ENCODE assay signal across 8 cellular contexts in genomic region chr13:107205318-107206112, GRCh38.
A peak's percentile ranks its signal among the peaks of the same experiment; 100 is the strongest.
DNase-seq lines count a peak whose midpoint lies in the region; ATAC-seq, FAIRE-seq and TF ChIP-seq lines count a peak whose summit lies in the region.

No MANE protein-coding gene starts in this region.

- ATAC-seq in CD4-positive, CD25-positive, alpha-beta regulatory T cell (ENCODE audit: low read depth in 2 of 2): peak in 1 of 2 donors; percentile 57
- ATAC-seq in GM19035 (IDR thresholded peaks at IDR 0.05; ENCODE audit: unreplicated experiment): peak; percentile 95
- ATAC-seq in HG03135 (IDR thresholded peaks at IDR 0.05; ENCODE audit: unreplicated experiment): peak; percentile 98

- H2BK12ac ChIP-seq in H1 (ENCODE audit: low read depth, low read length): no peak overlapping the region

- no peak overlapping the region for H2AFZ ChIP-seq in H1 (ENCODE audit: low read length)

- H2BK15ac ChIP-seq in H1 (ENCODE audit: low read length): no peak overlapping the region

- CTCF ChIA-PET in activated CD4-positive, alpha-beta memory T cell treated with anti-CD3 and anti-CD28 coated beads for 36 hours (lab: Charles Lee): interaction anchor here (0.9 to 1.5 kb wide), 4 partner anchors 11 to 950 kb away, joined by 3 to 8 read pairs (median 6); no protein-coding TSS in a partner anchor
- CTCF ChIA-PET in H1 (lab: Charles Lee; ENCODE audit: partially characterized antibody): interaction anchor here (0.6 to 1.5 kb wide), 20 partner anchors 10 to 947 kb away, joined by 3 to 7 read pairs (median 3); no protein-coding TSS in a partner anchor

- no peak overlapping the region for H3K9ac ChIP-seq in H1 (replicated peaks in 1 of 4; ENCODE audit: extremely low read depth in 1 of 4, low read depth in 3 of 4, low read length in 3 of 4)

- 40% methylated on average over 16 of the region's 16 CpGs; no CpG with 5 or more reads in 1 of the 2 experiments for WGBS in H1 (ENCODE audit: extremely low coverage in 1 of 2, insufficient coverage in 1 of 2, insufficient read length in 1 of 2, insufficient replicate concordance in 2 of 2, low coverage in 1 of 2, low lambda C conversion rate in 2 of 2, missing lambda C conversion rate in 1 of 2), 2 experiments

- H3K27ac ChIP-seq in CD4-positive, CD25-positive, alpha-beta regulatory T cell (ENCODE audit: insufficient read depth, low read length, poor library complexity, severe bottlenecking): no peak overlapping the region
- no peak overlapping the region for H3K27ac ChIP-seq in H1 (ENCODE audit: low read depth, low read length)

- no peak overlapping the region for H3K4ac ChIP-seq in H1 (replicated peaks; ENCODE audit: insufficient read length, low read depth, low read length)

- peak; percentile 12 to 48 (median 33) for DNase-seq in CD4-positive, CD25-positive, alpha-beta regulatory T cell
- DNase-seq in NCI-H2227 (lab: John Stamatoyannopoulos, UW; ENCODE audit: unreplicated experiment) (peak; percentile 68), H1 (ENCODE audit: low read depth in 1 of 2, low spot score in 2 of 2) (peak; percentile 10 to 88), middle frontal gyrus (ENCODE audit: extremely low spot score, low spot score) (peak; percentile 54)
- peak; percentile 67 for DNase-seq in activated CD4-positive, alpha-beta memory T cell treated with anti-CD3 and anti-CD28 coated beads for 36 hours
- DNase-seq in stimulated activated CD8-positive, alpha-beta memory T cell treated with anti-CD3 and anti-CD28 coated beads, Interleukin-7, amount 100 ng/mL, for 24 hours (ENCODE audit: low read depth): peak; percentile 6

- no peak overlapping the region for H4K5ac ChIP-seq in H1 (ENCODE audit: insufficient read length, low read depth, low read length)

- H3K14ac ChIP-seq in H1 (ENCODE audit: insufficient read length): no peak overlapping the region

- no peaks in the 10 kb centered on the region for H3K9me3 ChIP-seq in CD4-positive, CD25-positive, alpha-beta regulatory T cell (ENCODE audit: control insufficient read depth in 2 of 2, low read length in 2 of 2)
- H3K9me3 ChIP-seq in H1 (ENCODE audit: insufficient read depth in 2 of 2, low read depth in 1 of 2, low read length in 1 of 2): no peaks in the 10 kb centered on the region

- H3K79me2 ChIP-seq in H1 (ENCODE audit: control insufficient read depth in 1 of 2, insufficient read depth in 2 of 2, low read length in 2 of 2): no peaks in the 10 kb centered on the region

- peaks cover 0 to 4% (median 0%) of the 10 kb centered on the region in 7 donors for H3K9me3 Mint-ChIP-seq in CD4-positive, CD25-positive, alpha-beta regulatory T cell
- no peaks in the 10 kb centered on the region for H3K9me3 Mint-ChIP-seq in activated CD4-positive, alpha-beta memory T cell treated with anti-CD3 and anti-CD28 coated beads for 36 hours

- no peak overlapping the region for H3K4me3 ChIP-seq in CD4-positive, CD25-positive, alpha-beta regulatory T cell (ENCODE audit: low read depth, low read length)
- no peak overlapping the region for H3K4me3 ChIP-seq in H1 (ENCODE audit: extremely low read depth in 1 of 4, insufficient read depth in 2 of 4, low read depth in 3 of 4, low read length in 4 of 4)

- POLR2A ChIA-PET in activated CD4-positive, alpha-beta memory T cell treated with anti-CD3 and anti-CD28 coated beads for 36 hours (lab: Charles Lee): no interaction called here
- POLR2A ChIA-PET in H1 (lab: Charles Lee; ENCODE audit: partially characterized antibody): interaction anchor here (0.6 kb wide), 1 partner anchor 178 kb away, joined by 3 read pairs; no protein-coding TSS in a partner anchor

- H3K36me3 ChIP-seq in CD4-positive, CD25-positive, alpha-beta regulatory T cell (ENCODE audit: control insufficient read depth, insufficient read depth, low read length): no peaks in the 10 kb centered on the region
- H3K36me3 ChIP-seq in H1 (ENCODE audit: control insufficient read depth in 2 of 4, insufficient read depth in 4 of 4, low read length in 3 of 4): no peaks in the 10 kb centered on the region

- TF ChIP-seq EP300 in H1 (IDR thresholded peaks at IDR 0.05; ENCODE audit: borderline replicate concordance in 1 of 2, low read depth in 2 of 2, low read length in 2 of 2): no peak

- H2BK120ac ChIP-seq in H1 (replicated peaks; ENCODE audit: low read depth, low read length): no peak overlapping the region

- TF ChIP-seq RAD21 in H1 (IDR thresholded peaks at IDR 0.05 in 1 of 2, conservative IDR thresholded peaks at IDR 0.05 in 1 of 2; ENCODE audit: low read depth in 2 of 2, low read length in 2 of 2): peak; percentile 90 to 92

- no peak overlapping the region for H3K23ac ChIP-seq in H1 (ENCODE audit: insufficient read length)

- H3K4me1 Mint-ChIP-seq in CD4-positive, CD25-positive, alpha-beta regulatory T cell: peaks cover 0 to 2% (median 0%) of the 10 kb centered on the region in 4 donors
- H3K4me1 Mint-ChIP-seq in activated CD4-positive, alpha-beta memory T cell treated with anti-CD3 and anti-CD28 coated beads for 36 hours (ENCODE audit: low read depth): no peaks in the 10 kb centered on the region

- peak; percentile 60 for FAIRE-seq in H1 (lab: Jason Lieb, UNC)

- H3K27me3 Mint-ChIP-seq in CD4-positive, CD25-positive, alpha-beta regulatory T cell: no peaks in the 10 kb centered on the region
- no peaks in the 10 kb centered on the region for H3K27me3 Mint-ChIP-seq in activated CD4-positive, alpha-beta memory T cell treated with anti-CD3 and anti-CD28 coated beads for 36 hours

- no peak overlapping the region for H4K8ac ChIP-seq in H1 (ENCODE audit: extremely low read depth, insufficient read depth, low read length)

- no peak overlapping the region for H3K27ac Mint-ChIP-seq in CD4-positive, CD25-positive, alpha-beta regulatory T cell
- H3K27ac Mint-ChIP-seq in activated CD4-positive, alpha-beta memory T cell treated with anti-CD3 and anti-CD28 coated beads for 36 hours: no peak overlapping the region

- H2BK20ac ChIP-seq in H1 (ENCODE audit: low read length): no peak overlapping the region

- H3K79me1 ChIP-seq in H1 (ENCODE audit: low read depth, low read length): no peaks in the 10 kb centered on the region

- intact Hi-C loops in activated CD4-positive, alpha-beta memory T cell treated with anti-CD3 and anti-CD28 coated beads for 36 hours (cut with micrococcal nuclease): no loop called here

- H3K4me2 ChIP-seq in H1 (ENCODE audit: insufficient read depth in 1 of 2, low read depth in 2 of 2, low read length in 2 of 2): no peak overlapping the region

- no peak overlapping the region for H3K56ac ChIP-seq in H1 (replicated peaks; ENCODE audit: insufficient read length, low read depth, low read length)

- no peak for TF ChIP-seq POLR2A in H1 (IDR thresholded peaks at IDR 0.05; ENCODE audit: control extremely low read depth in 1 of 2, low read depth in 2 of 2, low read length in 2 of 2)

- H3K23me2 ChIP-seq in H1 (ENCODE audit: low read depth, low read length): no peaks in the 10 kb centered on the region

- H3K27me3 ChIP-seq in CD4-positive, CD25-positive, alpha-beta regulatory T cell (ENCODE audit: control insufficient read depth, insufficient read depth, low read length): no peaks in the 10 kb centered on the region
- no peaks in the 10 kb centered on the region for H3K27me3 ChIP-seq in H1 (replicated peaks in 1 of 4; ENCODE audit: control insufficient read depth in 3 of 4, extremely low read depth in 1 of 4, insufficient read depth in 3 of 4, low read length in 3 of 4)

- H3K4me3 Mint-ChIP-seq in CD4-positive, CD25-positive, alpha-beta regulatory T cell: no peak overlapping the region
- no peak overlapping the region for H3K4me3 Mint-ChIP-seq in activated CD4-positive, alpha-beta memory T cell treated with anti-CD3 and anti-CD28 coated beads for 36 hours

- H2BK5ac ChIP-seq in H1 (ENCODE audit: low read depth, low read length): no peak overlapping the region

- H3K18ac ChIP-seq in H1 (ENCODE audit: extremely low read depth, low read length): no peak overlapping the region

- TF ChIP-seq CTCF in H1 (IDR thresholded peaks at IDR 0.05; ENCODE audit: control extremely low read depth in 1 of 3, insufficient read depth in 1 of 3, low read depth in 1 of 3, low read length in 3 of 3): peak; percentile 86 to 95 (median 87)

- H2AK5ac ChIP-seq in H1 (ENCODE audit: low read depth, low read length): no peak overlapping the region

- H4K91ac ChIP-seq in H1 (replicated peaks; ENCODE audit: insufficient read length, low read length): no peak overlapping the region

- H4K20me1 ChIP-seq in H1 (replicated peaks in 1 of 2; ENCODE audit: control insufficient read depth in 1 of 2, insufficient read depth in 2 of 2, low read length in 2 of 2): no peaks in the 10 kb centered on the region

- H3K4me1 ChIP-seq in CD4-positive, CD25-positive, alpha-beta regulatory T cell (ENCODE audit: control insufficient read depth, insufficient read depth, low read length, poor library complexity, severe bottlenecking): no peaks in the 10 kb centered on the region
- no peaks in the 10 kb centered on the region; a peak in 1 of 7 replicates for H3K4me1 ChIP-seq in H1 (replicated peaks in 1 of 4; ENCODE audit: control insufficient read depth in 3 of 4, insufficient read depth in 4 of 4, low read length in 3 of 4)

- H3K36me3 Mint-ChIP-seq in CD4-positive, CD25-positive, alpha-beta regulatory T cell: no peaks in the 10 kb centered on the region
- H3K36me3 Mint-ChIP-seq in activated CD4-positive, alpha-beta memory T cell treated with anti-CD3 and anti-CD28 coated beads for 36 hours: no peaks in the 10 kb centered on the region

TF ChIP-seq in H1, 55 proteins besides CTCF, POLR2A, EP300 and RAD21 (continues in another document):
- TF ChIP-seq TAF7 (optimal IDR thresholded peaks at IDR 0.05; ENCODE audit: borderline replicate concordance, low read depth, low read length) (no peak), GTF2F1 (IDR thresholded peaks at IDR 0.05; ENCODE audit: borderline replicate concordance, low read depth, low read length) (no peak), HDAC6 (IDR thresholded peaks at IDR 0.05; ENCODE audit: low read depth, low read length) (no peak), ASH2L (IDR thresholded peaks at IDR 0.05; ENCODE audit: low read length) (no peak), CHD2 (IDR thresholded peaks at IDR 0.05; ENCODE audit: low read length) (no peak), JUND (IDR thresholded peaks at IDR 0.05; ENCODE audit: low read length) (0 out of 2 replicates have a peak, but pooled peaks have one; percentile 38), BACH1 (IDR thresholded peaks at IDR 0.05; ENCODE audit: low read length) (peak; percentile 15; the same call in 1 of the 2 replicates), GABPA (IDR thresholded peaks at IDR 0.05; ENCODE audit: borderline replicate concordance, insufficient read depth, low read length) (no peak), FOSL1 (IDR thresholded peaks at IDR 0.05; ENCODE audit: insufficient read depth, low read depth, low read length) (no peak), YY1 (IDR thresholded peaks at IDR 0.05; ENCODE audit: low read depth, low read length) (no peak), RBBP5 (IDR thresholded peaks at IDR 0.05; ENCODE audit: borderline replicate concordance, low read depth, low read length) (no peak)

Comparison
In these comparisons a context has a peak if more than half of its experiments do, and no peak if none do; other contexts are left out.
1. DNase-seq: peak in every context shown above with its lines; median percentile 68 in NCI-H2227; 67 in activated CD4-positive, alpha-beta memory T cell treated with anti-CD3 and anti-CD28 coated beads for 36 hours; 54 in middle frontal gyrus; 49 in H1; 33 in CD4-positive, CD25-positive, alpha-beta regulatory T cell; 6 in stimulated activated CD8-positive, alpha-beta memory T cell treated with anti-CD3 and anti-CD28 coated beads, Interleukin-7, amount 100 ng/mL, for 24 hours.